ENCODE assay signal across 1 cellular context in the genomic region with DNA sequence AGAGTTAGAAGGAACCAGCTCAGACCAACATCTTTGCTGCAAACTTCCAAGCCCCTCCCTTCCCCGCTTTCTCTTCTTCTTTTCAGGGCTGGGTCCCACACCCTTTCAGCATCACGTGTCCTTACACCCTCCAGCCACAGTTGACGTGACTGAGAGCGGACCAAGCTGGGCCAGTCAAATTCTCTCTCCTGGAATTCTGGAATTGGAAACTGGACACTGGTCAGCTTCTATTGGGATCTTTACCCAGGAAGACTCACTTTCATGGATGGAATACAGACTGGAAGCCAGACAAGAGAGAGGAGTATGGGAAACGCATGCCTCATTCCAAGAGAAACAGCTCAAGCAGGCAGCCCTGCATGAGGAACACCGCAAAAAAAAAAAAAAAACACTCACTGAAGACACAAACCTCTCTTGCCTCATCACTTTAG.
TF ChIP-seq lines count a peak whose summit lies in the region.

No MANE protein-coding gene starts in this region.

TF ChIP-seq in HepG2, 621 proteins besides CTCF, POLR2A, EP300 and RAD21 (continued from another document):
- TF ChIP-seq, protein P1, sequence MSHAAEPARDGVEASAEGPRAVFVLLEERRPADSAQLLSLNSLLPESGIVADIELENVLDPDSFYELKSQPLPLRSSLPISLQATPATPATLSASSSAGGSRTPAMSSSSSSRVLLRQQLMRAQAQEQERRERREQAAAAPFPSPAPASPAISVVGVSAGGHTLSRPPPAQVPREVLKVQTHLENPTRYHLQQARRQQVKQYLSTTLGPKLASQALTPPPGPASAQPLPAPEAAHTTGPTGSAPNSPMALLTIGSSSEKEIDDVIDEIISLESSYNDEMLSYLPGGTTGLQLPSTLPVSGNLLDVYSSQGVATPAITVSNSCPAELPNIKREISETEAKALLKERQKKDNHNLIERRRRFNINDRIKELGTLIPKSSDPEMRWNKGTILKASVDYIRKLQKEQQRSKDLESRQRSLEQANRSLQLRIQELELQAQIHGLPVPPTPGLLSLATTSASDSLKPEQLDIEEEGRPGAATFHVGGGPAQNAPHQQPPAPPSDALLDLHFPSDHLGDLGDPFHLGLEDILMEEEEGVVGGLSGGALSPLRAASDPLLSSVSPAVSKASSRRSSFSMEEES (CRISPR knock-in tag; IDR thresholded peaks at IDR 0.05), result no peak
- TF ChIP-seq SAFB2 (CRISPR knock-in tag; IDR thresholded peaks at IDR 0.05; ENCODE audit: borderline replicate concordance, low read depth), result no peak
